In genomic region chr17:44095647-44096496, GRCh38 we compare ENCODE assay signal across 8 cellular contexts. TPM values are rescaled to one million over a fixed set of nuclear protein-coding genes. Genes with fewer than 3 reads are reported as not detected.
DNase-seq lines count a peak whose midpoint lies in the region; ATAC-seq and TF ChIP-seq lines count a peak whose summit lies in the region.
"Had no signal": no experiment of that assay in that cellular context is flagged by ENCODE, and none has a peak within 500 bp of the region (broad histone marks: within the 10 kb centered on the region; RNA-seq: fewer than 3 reads in every experiment).

No MANE protein-coding gene starts in this region.

- H3K27ac ChIP-seq in esophagus squamous epithelium, result peak overlapping the region; percentile 74 to 92 (median 87)
- peak overlapping the region; percentile 84 for H3K27ac ChIP-seq in urinary bladder (ENCODE audit: low read depth)

- intact Hi-C loops in esophagus squamous epithelium (cut with DNase I), result no loop called here

- H3K27ac Mint-ChIP-seq in T-helper 17 cell, result peak overlapping the region; percentile 9
- H3K27ac Mint-ChIP-seq: activated T-cell treated with anti-CD3 and anti-CD28 coated beads, Interleukin-2, amount 50 U/mL, for 72 hours had no signal

- H3K4me3 Mint-ChIP-seq in T-helper 17 cell, result peak overlapping the region; percentile 3
- H3K4me3 Mint-ChIP-seq: activated T-cell treated with anti-CD3 and anti-CD28 coated beads, Interleukin-2, amount 50 U/mL, for 72 hours had no signal

- no peaks in the 10 kb centered on the region for H3K27me3 ChIP-seq in esophagus squamous epithelium

- TF ChIP-seq CTCF in GM12865 (IDR thresholded peaks at IDR 0.05; ENCODE audit: insufficient read depth, low read depth, low read length, missing control alignments), result no peak
- peak in 2 of 6 experiments; percentile 14 to 23 for TF ChIP-seq CTCF in esophagus squamous epithelium (IDR thresholded peaks at IDR 0.05)

- H3K36me3 Mint-ChIP-seq in T-helper 17 cell (ENCODE audit: low read depth), result peaks cover 2% of the 10 kb centered on the region

- H3K4me1 ChIP-seq in esophagus squamous epithelium (peaks cover 33 to 63% (median 38%) of the 10 kb centered on the region in 3 donors), urinary bladder (ENCODE audit: insufficient read depth) (no peaks in the 10 kb centered on the region)

- TF ChIP-seq POLR2A in esophagus squamous epithelium (IDR thresholded peaks at IDR 0.05), result no peak

- 20 to 22% methylated on average over 12 of the region's 12 CpGs for WGBS in esophagus squamous epithelium, 2 donors
- 9% methylated on average over 12 of the region's 12 CpGs for WGBS in urinary bladder

- no peaks in the 10 kb centered on the region for H3K27me3 Mint-ChIP-seq in T-helper 17 cell

- H3K9me3 ChIP-seq in T-helper 17 cell (ENCODE audit: control insufficient read depth, low read length, poor library complexity, severe bottlenecking), result no peaks in the 10 kb centered on the region
- H3K9me3 ChIP-seq in esophagus squamous epithelium, result no peaks in the 10 kb centered on the region

- H3K4me3 ChIP-seq in GM12865 (ENCODE audit: low read depth, low read length), result no peak overlapping the region
- H3K4me3 ChIP-seq in esophagus squamous epithelium, result peak overlapping the region in 3 of 4 donors; percentile 13 to 56 (median 27)
- H3K4me3 ChIP-seq in urinary bladder (ENCODE audit: low read depth, low read length), result no peak overlapping the region

- H3K36me3 ChIP-seq in esophagus squamous epithelium, result peaks cover 22 to 40% (median 25%) of the 10 kb centered on the region in 3 donors
- no peaks in the 10 kb centered on the region for H3K36me3 ChIP-seq in urinary bladder (ENCODE audit: insufficient read depth)

- no peak for ATAC-seq in T-helper 17 cell

- DNase-seq in GM12865 (ENCODE audit: low read depth), result peak; percentile 38
- DNase-seq in NCI-H146 (lab: John Stamatoyannopoulos, UW), result peak; percentile 92
- DNase-seq in T-helper 17 cell, result no peak
- no peak for DNase-seq in esophagus squamous epithelium (lab: John Stamatoyannopoulos, UW)
- peak; percentile 54 for DNase-seq in mucosa of gallbladder (ENCODE audit: low spot score)
- no peak for DNase-seq in NCI-H128 (lab: John Stamatoyannopoulos, UW; ENCODE audit: unreplicated experiment)
- DNase-seq: activated T-cell treated with anti-CD3 and anti-CD28 coated beads, Interleukin-2, amount 50 U/mL, for 72 hours had no signal

- peaks cover 3% of the 10 kb centered on the region for H3K4me1 Mint-ChIP-seq in T-helper 17 cell

RNA-seq across cellular contexts. Expression of gene G6PC3, which starts 25.3 kb away (rescaled TPM):
- total RNA-seq in T-helper 17 cell (10 to 100 TPM; 10.9 to 13.8 TPM), esophagus squamous epithelium (10 to 100 TPM; 10.3 to 23.3 (median 17.2) TPM), mucosa of gallbladder (62.3 TPM), urinary bladder (10.5 TPM)
- 86.1 TPM for polyA plus RNA-seq in urinary bladder

RNA-seq across cellular contexts. Expression of gene HDAC5, which starts 27.6 kb away (rescaled TPM):
- 10 to 100 TPM; 83.6 to 96.5 TPM for total RNA-seq in T-helper 17 cell
- total RNA-seq in esophagus squamous epithelium, result 100 to 1,000 TPM in 1 of 4 donors, 10 to 100 TPM in 3; 31.1 to 135 (median 68.0) TPM
- 87.4 TPM for total RNA-seq in mucosa of gallbladder
- 26.9 TPM for total RNA-seq in urinary bladder
- polyA plus RNA-seq in urinary bladder, result 43.3 TPM

RNA-seq across cellular contexts. Expression of gene LSM12, which starts 29.4 kb away (rescaled TPM):
- total RNA-seq in T-helper 17 cell (10 to 100 TPM; 35.3 to 46.5 TPM), esophagus squamous epithelium (10 to 100 TPM; 27.3 to 44.3 (median 36.9) TPM), mucosa of gallbladder (47.3 TPM), urinary bladder (17.2 TPM)
- 20.9 TPM for polyA plus RNA-seq in urinary bladder

RNA-seq across cellular contexts. Expression of gene HROB, which starts 45.9 kb away (rescaled TPM):
- 1 to 10 TPM; 2.6 to 5.7 TPM for total RNA-seq in T-helper 17 cell
- 1 to 10 TPM; 1.9 to 4.7 (median 4.0) TPM for total RNA-seq in esophagus squamous epithelium
- 1.0 TPM for total RNA-seq in mucosa of gallbladder
- total RNA-seq in urinary bladder, result 1.5 TPM
- polyA plus RNA-seq in urinary bladder, result 0.87 TPM

Comparison
In these comparisons a context has a peak if more than half of its experiments do, and no peak if none do; other contexts are left out.
1. DNase-seq: peak in GM12865 (single experiment), NCI-H146 (single experiment) and mucosa of gallbladder (single experiment); none in T-helper 17 cell (0 of 3), esophagus squamous epithelium (single experiment) and NCI-H128 (single experiment).
2. H3K4me3 ChIP-seq: peak in esophagus squamous epithelium (3 of 4); none in GM12865 (single experiment) and urinary bladder (single experiment).